ENCODE assay signal across 18 cellular contexts in genomic region chr7:158431055-158431940, GRCh38.
DNase-seq lines count a peak whose midpoint lies in the region; ATAC-seq and TF ChIP-seq lines count a peak whose summit lies in the region.
"Had no signal": no experiment of that assay in that cellular context is flagged by ENCODE, and none has a peak within 500 bp of the region (broad histone marks: within the 10 kb centered on the region; RNA-seq: fewer than 3 reads in every experiment).

No MANE protein-coding gene starts in this region.

- peaks cover 37% of the 10 kb centered on the region for H3K4me1 Mint-ChIP-seq in progenitor cell of endocrine pancreas (ENCODE audit: low read depth)
- peaks cover 21% of the 10 kb centered on the region for H3K4me1 Mint-ChIP-seq in mesothelial cell of epicardium
- H3K4me1 Mint-ChIP-seq: activated naive CD4-positive, alpha-beta T cell treated with anti-CD3 and anti-CD28 coated beads, Interleukin-2, amount 50 U/mL, for 24 hours had no signal

- intact Hi-C loops in right cardiac atrium (cut with DNase I) (no loop called here), Right ventricle myocardium inferior (cut with DNase I) (no loop called here), esophagus muscularis mucosa (cut with DNase I) (no loop called here)

- H3K27ac ChIP-seq in right cardiac atrium (ENCODE audit: low read length) = no peak overlapping the region
- peak overlapping the region; percentile 54 to 74 (median 69) for H3K27ac ChIP-seq in esophagus muscularis mucosa (replicated peaks in 1 of 4)
- H3K27ac ChIP-seq: ovary, PC-9, testis had no signal

- no peak for TF ChIP-seq CTCF in esophagus muscularis mucosa (IDR thresholded peaks at IDR 0.05)
- TF ChIP-seq CTCF in progenitor cell of endocrine pancreas (IDR thresholded peaks at IDR 0.05; ENCODE audit: unreplicated experiment) = no peak
- no peak for TF ChIP-seq CTCF in mesothelial cell of epicardium (IDR thresholded peaks at IDR 0.05; ENCODE audit: unreplicated experiment)

- 83% methylated on average over 12 of the region's 12 CpGs for WGBS in right cardiac atrium
- 79% methylated on average over 6 of the region's 12 CpGs for WGBS in esophagus muscularis mucosa

- DNase-seq in right cardiac atrium (no peak), Right ventricle myocardium inferior (ENCODE audit: missing footprints) (no peak), esophagus muscularis mucosa (ENCODE audit: extremely low spot score) (no peak), progenitor cell of endocrine pancreas (ENCODE audit: low spot score, unreplicated experiment) (no peak), NCI-H446 (lab: John Stamatoyannopoulos, UW) (no peak), mesothelial cell of epicardium (ENCODE audit: low spot score in 2 of 2, unreplicated experiment in 2 of 2) (no peak), CD1c-positive myeloid dendritic cell (ENCODE audit: extremely low spot score) (no peak)
- no peak for DNase-seq in NK-92 treated with Interleukin-12 subunit alpha and Interleukin-12 subunit beta, amount 100 ng/mL, for 24 hours (lab: John Stamatoyannopoulos, UW)
- DNase-seq: activated B cell treated with CpG ODN at 0.5 μM for 24 hours; central memory CD4-positive, alpha-beta T cell; COR-L47; GF-D8; NCI-H187 treated with DMSO at 0.1 percent for 48 hours; NCI-H524 treated with DMSO at 0.1 percent for 48 hours had no signal

- TF ChIP-seq EP300 in esophagus muscularis mucosa (IDR thresholded peaks at IDR 0.05) = no peak

- H3K4me3 Mint-ChIP-seq in progenitor cell of endocrine pancreas (ENCODE audit: low read depth) (no peak overlapping the region), mesothelial cell of epicardium (no peak overlapping the region)
- H3K4me3 Mint-ChIP-seq: activated B cell treated with CpG ODN at 0.5 μM for 24 hours; activated naive CD4-positive, alpha-beta T cell treated with anti-CD3 and anti-CD28 coated beads, Interleukin-2, amount 50 U/mL, for 24 hours had no signal

- ATAC-seq in right cardiac atrium = peak; percentile 13 to 27
- no peak for ATAC-seq in Right ventricle myocardium inferior

- no peak for TF ChIP-seq POLR2A in esophagus muscularis mucosa (IDR thresholded peaks at IDR 0.05; ENCODE audit: low read depth)

- H3K9me3 Mint-ChIP-seq in progenitor cell of endocrine pancreas (ENCODE audit: low read depth) (peaks cover 7% of the 10 kb centered on the region), mesothelial cell of epicardium (peaks cover 7% of the 10 kb centered on the region)
- H3K9me3 Mint-ChIP-seq: activated naive CD4-positive, alpha-beta T cell treated with anti-CD3 and anti-CD28 coated beads, Interleukin-2, amount 50 U/mL, for 24 hours had no signal

- H3K27ac Mint-ChIP-seq in progenitor cell of endocrine pancreas = peak overlapping the region; percentile 98
- no peak overlapping the region for H3K27ac Mint-ChIP-seq in mesothelial cell of epicardium
- H3K27ac Mint-ChIP-seq: activated B cell treated with CpG ODN at 0.5 μM for 24 hours; activated naive CD4-positive, alpha-beta T cell treated with anti-CD3 and anti-CD28 coated beads, Interleukin-2, amount 50 U/mL, for 24 hours had no signal

- H3K27me3 Mint-ChIP-seq in progenitor cell of endocrine pancreas (no peaks in the 10 kb centered on the region), mesothelial cell of epicardium (ENCODE audit: low read depth) (peaks cover 8% of the 10 kb centered on the region)
- H3K27me3 Mint-ChIP-seq: activated B cell treated with CpG ODN at 0.5 μM for 24 hours had no signal

- H3K4me1 ChIP-seq in right cardiac atrium (ENCODE audit: control insufficient read depth, insufficient read depth, low read length) (no peaks in the 10 kb centered on the region), esophagus muscularis mucosa (peaks cover 7 to 22% (median 21%) of the 10 kb centered on the region in 4 donors)
- H3K4me1 ChIP-seq: testis had no signal

- H3K4me3 ChIP-seq in right cardiac atrium (ENCODE audit: low read length) = no peak overlapping the region
- H3K4me3 ChIP-seq in esophagus muscularis mucosa = peak overlapping the region in 1 of 4 donors; percentile 6
- H3K4me3 ChIP-seq: ovary, PC-9, testis had no signal

- H3K9me3 ChIP-seq in right cardiac atrium (ENCODE audit: control insufficient read depth, low read length) (no peaks in the 10 kb centered on the region), esophagus muscularis mucosa (no peaks in the 10 kb centered on the region)
- H3K9me3 ChIP-seq: ovary, testis had no signal

- H3K27me3 ChIP-seq in right cardiac atrium (ENCODE audit: control insufficient read depth, insufficient read depth) (no peaks in the 10 kb centered on the region), esophagus muscularis mucosa (no peaks in the 10 kb centered on the region)
- H3K27me3 ChIP-seq: ovary, testis had no signal

- no peaks in the 10 kb centered on the region for H3K36me3 ChIP-seq in esophagus muscularis mucosa
- H3K36me3 ChIP-seq: ovary had no signal

- H3K36me3 Mint-ChIP-seq in progenitor cell of endocrine pancreas (ENCODE audit: insufficient read depth) (peaks cover 4% of the 10 kb centered on the region), mesothelial cell of epicardium (no peaks in the 10 kb centered on the region)
- H3K36me3 Mint-ChIP-seq: activated naive CD4-positive, alpha-beta T cell treated with anti-CD3 and anti-CD28 coated beads, Interleukin-2, amount 50 U/mL, for 24 hours had no signal
